Comparison of ENCODE assay signal across 15 cellular contexts in genomic region chr14:61438036-61438435, GRCh38.
DNase-seq lines count a peak whose midpoint lies in the region; ATAC-seq and TF ChIP-seq lines count a peak whose summit lies in the region.
"Had no signal": no experiment of that assay in that cellular context is flagged by ENCODE, and none has a peak within 500 bp of the region (broad histone marks: within the 10 kb centered on the region; RNA-seq: fewer than 3 reads in every experiment).

No MANE protein-coding gene starts in this region.

- no peaks in the 10 kb centered on the region for H3K27me3 ChIP-seq in left ventricle myocardium inferior (ENCODE audit: low read depth)
- H3K27me3 ChIP-seq: adrenal gland, foreskin keratinocyte had no signal

- H3K36me3 ChIP-seq in left ventricle myocardium inferior = no peaks in the 10 kb centered on the region
- H3K36me3 ChIP-seq: adrenal gland, BE2C had no signal

- H3K9me3 ChIP-seq in left ventricle myocardium inferior (replicated peaks) = no peaks in the 10 kb centered on the region
- H3K9me3 ChIP-seq: adrenal gland, BE2C had no signal

- peaks cover 2% of the 10 kb centered on the region for H3K9me3 Mint-ChIP-seq in activated naive CD8-positive, alpha-beta T cell treated with anti-CD3 and anti-CD28 coated beads for 36 hours
- no peaks in the 10 kb centered on the region for H3K9me3 Mint-ChIP-seq in natural killer cell
- H3K9me3 Mint-ChIP-seq: nephron progenitor cell had no signal

- no peaks in the 10 kb centered on the region for H3K27me3 Mint-ChIP-seq in activated naive CD8-positive, alpha-beta T cell treated with anti-CD3 and anti-CD28 coated beads for 36 hours
- no peaks in the 10 kb centered on the region for H3K27me3 Mint-ChIP-seq in natural killer cell (ENCODE audit: low read depth in 2 of 2)

- H3K27ac Mint-ChIP-seq in activated naive CD8-positive, alpha-beta T cell treated with anti-CD3 and anti-CD28 coated beads for 36 hours = peak overlapping the region; percentile 96
- H3K27ac Mint-ChIP-seq in natural killer cell = no peak overlapping the region

- H3K36me3 Mint-ChIP-seq in activated naive CD8-positive, alpha-beta T cell treated with anti-CD3 and anti-CD28 coated beads for 36 hours = peaks cover 50% of the 10 kb centered on the region
- peaks cover 9% of the 10 kb centered on the region for H3K36me3 Mint-ChIP-seq in natural killer cell

- H3K27ac ChIP-seq in left ventricle myocardium inferior (replicated peaks) (peak overlapping the region; percentile 66), coronary artery (no peak overlapping the region)
- H3K27ac ChIP-seq: foreskin keratinocyte had no signal

- no peak for DNase-seq in left ventricle myocardium inferior
- no peak for DNase-seq in Right ventricle myocardium inferior (ENCODE audit: missing footprints)
- DNase-seq in activated naive CD8-positive, alpha-beta T cell treated with anti-CD3 and anti-CD28 coated beads for 36 hours = no peak
- DNase-seq in natural killer cell = no peak
- DNase-seq in coronary artery (ENCODE audit: low spot score) = no peak
- no peak for DNase-seq in retina
- DNase-seq: activated CD4-positive, CD25-positive, alpha-beta regulatory T cell treated with anti-CD3 and anti-CD28 coated beads, Interleukin-2, amount 50 U/mL, for 72 hours; BE2C; dermis blood vessel endothelial cell; foreskin keratinocyte; nephron progenitor cell; stimulated activated CD4-positive, alpha-beta T cell treated with anti-CD3 and anti-CD28 coated beads, Interleukin-12 subunit alpha, Interleukin-12 subunit beta, amount 100 ng/mL, for 4 hours had no signal

- H3K4me3 ChIP-seq in left ventricle myocardium inferior (no peak overlapping the region), coronary artery (no peak overlapping the region)
- H3K4me3 ChIP-seq: adrenal gland had no signal

- TF ChIP-seq CTCF in left ventricle myocardium inferior (IDR thresholded peaks at IDR 0.05; ENCODE audit: borderline replicate concordance) (no peak), natural killer cell (IDR thresholded peaks at IDR 0.05) (no peak), coronary artery (IDR thresholded peaks at IDR 0.05) (no peak)

- peaks cover 89% of the 10 kb centered on the region for H3K4me1 Mint-ChIP-seq in activated naive CD8-positive, alpha-beta T cell treated with anti-CD3 and anti-CD28 coated beads for 36 hours
- H3K4me1 Mint-ChIP-seq in natural killer cell = peaks cover 90 to 96% of the 10 kb centered on the region in 2 donors

- ATAC-seq in Right ventricle myocardium inferior = no peak
- ATAC-seq in natural killer cell = peak in 1 of 3 donors; percentile 25
- ATAC-seq in GM21619 (IDR thresholded peaks at IDR 0.05; ENCODE audit: unreplicated experiment) = no peak
- ATAC-seq in HG02610 (IDR thresholded peaks at IDR 0.05; ENCODE audit: unreplicated experiment) = no peak

- intact Hi-C loops in left ventricle myocardium inferior (cut with micrococcal nuclease) = no loop called here
- intact Hi-C loops in Right ventricle myocardium inferior (cut with DNase I) = loop anchor here (5.0 kb wide), 2 partner anchors 116 to 141 kb away; partner anchors contain the start of gene PRKCH
- intact Hi-C loops in natural killer cell (cut with micrococcal nuclease) = loop anchor here (5.0 kb wide), 1 partner anchor 36 kb away; no protein-coding TSS in a partner anchor

- peak overlapping the region; percentile 72 for H3K4me3 Mint-ChIP-seq in activated naive CD8-positive, alpha-beta T cell treated with anti-CD3 and anti-CD28 coated beads for 36 hours
- peak overlapping the region; percentile 92 for H3K4me3 Mint-ChIP-seq in natural killer cell

- H3K4me1 ChIP-seq in left ventricle myocardium inferior = peaks cover 66% of the 10 kb centered on the region
- H3K4me1 ChIP-seq: BE2C had no signal
